Comparison of ENCODE assay signal across 31 cellular contexts in the genomic region with DNA sequence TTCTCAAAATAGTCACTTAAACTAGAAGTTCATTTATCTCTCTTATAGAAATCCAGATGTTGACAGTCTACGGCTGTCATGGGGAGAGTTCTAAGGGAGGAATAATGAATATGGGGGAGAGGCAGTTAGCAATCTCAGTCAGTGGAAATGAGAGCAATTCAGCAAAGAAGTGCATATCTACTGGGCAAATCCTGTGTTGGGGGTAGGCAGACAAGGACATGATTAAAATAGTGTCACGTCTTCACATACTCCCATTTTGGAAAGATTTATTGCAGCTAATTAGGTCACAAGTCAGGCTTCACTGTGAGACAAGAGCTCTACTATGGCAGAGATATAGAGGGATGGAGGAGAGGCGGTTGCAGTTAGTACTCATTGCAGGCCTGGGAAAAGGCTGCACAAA. TPM values are rescaled to one million over a fixed set of nuclear protein-coding genes. Genes with fewer than 3 reads are reported as not detected.
"Had no signal": no experiment of that assay in that cellular context is flagged by ENCODE, and none has a peak within 500 bp of the region (broad histone marks: within the 10 kb centered on the region; RNA-seq: fewer than 3 reads in every experiment).

No MANE protein-coding gene starts in this region.

- H3K36me3 Mint-ChIP-seq: activated naive CD4-positive, alpha-beta T cell treated with anti-CD3 and anti-CD28 coated beads, Interleukin-2, amount 10 ng/mL, durations not matched to agents 7 days and 5 days; activated naive CD8-positive, alpha-beta T cell treated with anti-CD3 and anti-CD28 coated beads, Interleukin-2, amount 10 ng/mL, durations not matched to agents 7 days and 5 days; T-cell had no signal

- H3K4me3 Mint-ChIP-seq: activated B cell treated with CpG ODN at 0.5 μM for 24 hours; activated CD4-positive, alpha-beta memory T cell treated with anti-CD3 and anti-CD28 coated beads, Interleukin-2, amount 10 ng/mL, durations not matched to agents 7 days and 5 days; activated naive CD4-positive, alpha-beta T cell treated with anti-CD3 and anti-CD28 coated beads, Interleukin-2, amount 10 ng/mL, durations not matched to agents 7 days and 5 days; activated naive CD8-positive, alpha-beta T cell treated with anti-CD3 and anti-CD28 coated beads, Interleukin-2, amount 10 ng/mL, durations not matched to agents 7 days and 5 days; activated T-helper 17 cell treated with anti-CD3 and anti-CD28 coated beads, Interleukin-2, amount 50 U/mL, for 72 hours; T-cell had no signal

- DNase-seq: activated B cell treated with CpG ODN at 0.5 μM for 24 hours; activated CD4-positive, alpha-beta memory T cell treated with anti-CD3 and anti-CD28 coated beads, Interleukin-2, amount 10 ng/mL, durations not matched to agents 7 days and 5 days; activated CD4-positive, alpha-beta T cell treated with anti-CD3 and anti-CD28 coated beads for 1 hour; activated CD4-positive, alpha-beta T cell treated with anti-CD3 and anti-CD28 coated beads, Interleukin-2, amount 50 U/mL, for 1 hour; activated gamma-delta T cell; activated naive CD4-positive, alpha-beta T cell treated with anti-CD3 and anti-CD28 coated beads, Interleukin-2, amount 10 ng/mL, durations not matched to agents 7 days and 5 days; activated naive CD8-positive, alpha-beta T cell treated with anti-CD3 and anti-CD28 coated beads, Interleukin-2, amount 10 ng/mL, durations not matched to agents 7 days and 5 days; activated T-cell treated with anti-CD3 and anti-CD28 coated beads for 4 hours; activated T-cell treated with anti-CD3 and anti-CD28 coated beads, Interleukin-2, amount 50 U/mL, for 48 hours; adrenal gland; anterior cingulate cortex; cerebellar nuclear complex; IMR-90; NCI-H1092; NCI-H1436; NCI-H1930; NCI-H446; NCI-H524; NCI-H748 treated with DMSO at 0.1 percent for 48 hours; NK-92 treated with Interleukin-12 subunit alpha and Interleukin-12 subunit beta, amount 100 ng/mL, for 24 hours; OCI-M1; RPMI8226; T-cell; T-helper 2 cell; T1000 had no signal

- H3K4me1 Mint-ChIP-seq: activated B cell treated with CpG ODN at 0.5 μM for 24 hours; activated naive CD4-positive, alpha-beta T cell treated with anti-CD3 and anti-CD28 coated beads, Interleukin-2, amount 10 ng/mL, durations not matched to agents 7 days and 5 days; activated T-helper 17 cell treated with anti-CD3 and anti-CD28 coated beads, Interleukin-2, amount 50 U/mL, for 72 hours; T-cell had no signal

- H3K9me3 Mint-ChIP-seq: activated B cell treated with CpG ODN at 0.5 μM for 24 hours; activated CD4-positive, alpha-beta memory T cell treated with anti-CD3 and anti-CD28 coated beads, Interleukin-2, amount 10 ng/mL, durations not matched to agents 7 days and 5 days; activated naive CD4-positive, alpha-beta T cell treated with anti-CD3 and anti-CD28 coated beads, Interleukin-2, amount 10 ng/mL, durations not matched to agents 7 days and 5 days; activated naive CD8-positive, alpha-beta T cell treated with anti-CD3 and anti-CD28 coated beads, Interleukin-2, amount 10 ng/mL, durations not matched to agents 7 days and 5 days; activated T-helper 17 cell treated with anti-CD3 and anti-CD28 coated beads, Interleukin-2, amount 50 U/mL, for 72 hours; T-cell had no signal

- H3K4me1 ChIP-seq: adrenal gland had no signal

- H3K27me3 ChIP-seq: adrenal gland had no signal

- H3K27ac Mint-ChIP-seq: activated B cell treated with CpG ODN at 0.5 μM for 24 hours; activated CD4-positive, alpha-beta memory T cell treated with anti-CD3 and anti-CD28 coated beads, Interleukin-2, amount 10 ng/mL, durations not matched to agents 7 days and 5 days; activated naive CD4-positive, alpha-beta T cell treated with anti-CD3 and anti-CD28 coated beads, Interleukin-2, amount 10 ng/mL, durations not matched to agents 7 days and 5 days; activated naive CD8-positive, alpha-beta T cell treated with anti-CD3 and anti-CD28 coated beads, Interleukin-2, amount 10 ng/mL, durations not matched to agents 7 days and 5 days; activated T-helper 17 cell treated with anti-CD3 and anti-CD28 coated beads, Interleukin-2, amount 50 U/mL, for 72 hours; T-cell had no signal

- H3K9me3 ChIP-seq: adrenal gland had no signal

- H3K4me3 ChIP-seq: adrenal gland, SK-N-MC had no signal

- H3K36me3 ChIP-seq: adrenal gland had no signal

RNA-seq across cellular contexts. Expression of a gene that starts 29.8 kb away (rescaled TPM):
- total RNA-seq: activated CD4-positive, alpha-beta memory T cell treated with anti-CD3 and anti-CD28 coated beads, Interleukin-2, amount 10 ng/mL, durations not matched to agents 7 days and 5 days; cardiac septum; MCF 10A; Right ventricle myocardium inferior; T-cell had no signal

RNA-seq across cellular contexts. Expression of a gene that starts 29.8 kb away (rescaled TPM):
- total RNA-seq: activated B cell treated with CpG ODN at 0.5 μM for 24 hours, cardiac septum, MCF 10A, Right ventricle myocardium inferior, T-cell had no signal

RNA-seq across cellular contexts. Expression of a gene that starts 36.9 kb away (rescaled TPM):
- total RNA-seq: activated B cell treated with CpG ODN at 0.5 μM for 24 hours; activated CD4-positive, alpha-beta memory T cell treated with anti-CD3 and anti-CD28 coated beads, Interleukin-2, amount 10 ng/mL, durations not matched to agents 7 days and 5 days; activated CD8-positive, alpha-beta memory T cell treated with anti-CD3 and anti-CD28 coated beads for 36 hours; activated naive CD8-positive, alpha-beta T cell treated with anti-CD3 and anti-CD28 coated beads, Interleukin-2, amount 10 ng/mL, durations not matched to agents 7 days and 5 days; MCF 10A had no signal
